In genomic region chr7:90536449-90536848, GRCh38 we compare ENCODE assay signal across 12 cellular contexts. TPM values are rescaled to one million over a fixed set of nuclear protein-coding genes. Genes with fewer than 3 reads are reported as not detected.
A peak's percentile ranks its signal among the peaks of the same experiment; 100 is the strongest.
DNase-seq lines count a peak whose midpoint lies in the region; ATAC-seq and TF ChIP-seq lines count a peak whose summit lies in the region.
"Had no signal": no experiment of that assay in that cellular context is flagged by ENCODE, and none has a peak within 500 bp of the region (broad histone marks: within the 10 kb centered on the region; RNA-seq: fewer than 3 reads in every experiment).

No MANE protein-coding gene starts in this region.

- peak overlapping the region; percentile 67 for H3K27ac Mint-ChIP-seq in activated B cell treated with CpG ODN at 0.5 μM for 24 hours

- intact Hi-C loops in activated B cell treated with CpG ODN at 0.5 μM for 24 hours (cut with micrococcal nuclease) = no loop called here

- ATAC-seq in GM18858 (IDR thresholded peaks at IDR 0.05; ENCODE audit: unreplicated experiment) = peak; percentile 63
- peak; percentile 69 for ATAC-seq in GM21717 (IDR thresholded peaks at IDR 0.05; ENCODE audit: unreplicated experiment)
- peak; percentile 67 for ATAC-seq in HG03196 (IDR thresholded peaks at IDR 0.05; ENCODE audit: unreplicated experiment)
- peak; percentile 77 for ATAC-seq in activated B cell treated with CpG ODN at 0.5 μM for 24 hours (ENCODE audit: low read depth)
- no peak for ATAC-seq in esophagus mucosa

- CTCF ChIA-PET in activated B cell treated with CpG ODN at 0.5 μM for 24 hours (lab: Charles Lee) = no interaction called here

- POLR2A ChIA-PET in activated B cell treated with CpG ODN at 0.5 μM for 24 hours (lab: Charles Lee) = no interaction called here

- TF ChIP-seq CTCF in activated B cell treated with CpG ODN at 0.5 μM for 24 hours (IDR thresholded peaks at IDR 0.05) = no peak

- no peaks in the 10 kb centered on the region for H3K36me3 Mint-ChIP-seq in activated B cell treated with CpG ODN at 0.5 μM for 24 hours (ENCODE audit: low read depth)

- no peaks in the 10 kb centered on the region for H3K9me3 Mint-ChIP-seq in activated B cell treated with CpG ODN at 0.5 μM for 24 hours

- peaks cover 11% of the 10 kb centered on the region for H3K4me1 Mint-ChIP-seq in activated B cell treated with CpG ODN at 0.5 μM for 24 hours

- no peak for DNase-seq in activated B cell treated with CpG ODN at 0.5 μM for 24 hours
- no peak for DNase-seq in cortex of kidney (lab: John Stamatoyannopoulos, UW)
- DNase-seq in nucleus accumbens (lab: John Stamatoyannopoulos, UW) = no peak
- DNase-seq in NCI-H2171 (lab: John Stamatoyannopoulos, UW) = no peak
- DNase-seq: activated T-cell treated with anti-CD3 and anti-CD28 coated beads for 4 hours; amniotic stem cell; effector CD4-positive, alpha-beta T cell; uterus had no signal

- H3K4me3 Mint-ChIP-seq in activated B cell treated with CpG ODN at 0.5 μM for 24 hours = no peak overlapping the region

- H3K27me3 Mint-ChIP-seq in activated B cell treated with CpG ODN at 0.5 μM for 24 hours = peaks cover 2% of the 10 kb centered on the region

RNA-seq across cellular contexts. Expression of gene CDK14, which starts 59.7 kb away (rescaled TPM):
- total RNA-seq in activated B cell treated with CpG ODN at 0.5 μM for 24 hours = 130 and 140 TPM in 2 replicates
- total RNA-seq in esophagus mucosa = 1.1 TPM

Comparison
In these comparisons a context has a peak if more than half of its experiments do, and no peak if none do; other contexts are left out.
1. RNA of gene CDK14, which starts 59.7 kb away (total RNA-seq): 130 to 140 TPM in activated B cell treated with CpG ODN at 0.5 μM for 24 hours; 1.1 TPM in esophagus mucosa (single experiment); every median in the first group is over 10 times any median in the second.